ENCODE assay signal across 27 cellular contexts in genomic region chr20:24235224-24235735, GRCh38.
"Had no signal": no experiment of that assay in that cellular context is flagged by ENCODE, and none has a peak within 500 bp of the region (broad histone marks: within the 10 kb centered on the region; RNA-seq: fewer than 3 reads in every experiment).

No MANE protein-coding gene starts in this region.

- ATAC-seq: activated CD8-positive, alpha-beta memory T cell treated with anti-CD3 and anti-CD28 coated beads, Interleukin-2, amount 10 ng/mL, durations not matched to agents 7 days and 5 days; activated CD8-positive, alpha-beta T cell treated with anti-CD3 and anti-CD28 coated beads for 36 hours; foreskin keratinocyte; left lung; natural killer cell; sciatic nerve; stimulated activated memory B cell treated with anti-CD40 and anti-IgM and Interleukin-4, amounts not matched to agents 10 μg/mL and 1 μg/mL and 100 μg/mL, for 72 hours had no signal

- H3K4me1 ChIP-seq: foreskin keratinocyte, left lung, stomach, uterus had no signal

- H3K27me3 ChIP-seq: foreskin keratinocyte, left lung, neutrophil, ovary, uterus had no signal

- DNase-seq: activated CD4-positive, alpha-beta T cell treated with anti-CD3 and anti-CD28 coated beads, Interleukin-2, amount 10 ng/mL, durations not matched to agents 7 days and 5 days; activated CD4-positive, CD25-positive, alpha-beta regulatory T cell treated with anti-CD3 and anti-CD28 coated beads, Interleukin-2, amount 50 U/mL, for 72 hours; activated CD8-positive, alpha-beta memory T cell treated with anti-CD3 and anti-CD28 coated beads, Interleukin-2, amount 10 ng/mL, durations not matched to agents 7 days and 5 days; activated CD8-positive, alpha-beta T cell treated with anti-CD3 and anti-CD28 coated beads for 36 hours; activated effector memory CD4-positive, alpha-beta T cell treated with anti-CD3 and anti-CD28 coated beads, Interleukin-2, amount 50 U/mL, for 16 hours; activated T-cell treated with anti-CD3 and anti-CD28 coated beads for 4 hours; aorta; cortex of kidney; erythroblast; foreskin keratinocyte; immature natural killer cell; left lung; natural killer cell; ovary; small intestine; stimulated activated CD4-positive, alpha-beta T cell treated with anti-CD3 and anti-CD28 coated beads, Interleukin-2, amount 100 ng/mL, for 24 hours; stomach; trophoblast cell; WERI-Rb-1 had no signal

- H3K4me3 ChIP-seq: left lung, lung, ovary, stomach, uterus had no signal

- FAIRE-seq: bronchial epithelial cell, small intestine had no signal

- H3K4me3 Mint-ChIP-seq: activated CD4-positive, alpha-beta T cell treated with anti-CD3 and anti-CD28 coated beads, Interleukin-2, amount 10 ng/mL, durations not matched to agents 7 days and 5 days; activated CD8-positive, alpha-beta memory T cell treated with anti-CD3 and anti-CD28 coated beads, Interleukin-2, amount 10 ng/mL, durations not matched to agents 7 days and 5 days; activated CD8-positive, alpha-beta T cell treated with anti-CD3 and anti-CD28 coated beads for 36 hours; activated naive CD4-positive, alpha-beta T cell treated with anti-CD3 and anti-CD28 coated beads, Interleukin-2, amount 50 U/mL, for 24 hours; immature natural killer cell; mesothelial cell of epicardium; natural killer cell; stimulated activated memory B cell treated with anti-CD40 and anti-IgM and Interleukin-4, amounts not matched to agents 10 μg/mL and 1 μg/mL and 100 μg/mL, for 72 hours had no signal

- H3K27ac ChIP-seq: foreskin keratinocyte, left lung, neutrophil, ovary, stomach, WERI-Rb-1 had no signal

- H3K36me3 Mint-ChIP-seq: activated CD8-positive, alpha-beta memory T cell treated with anti-CD3 and anti-CD28 coated beads, Interleukin-2, amount 10 ng/mL, durations not matched to agents 7 days and 5 days; activated naive CD4-positive, alpha-beta T cell treated with anti-CD3 and anti-CD28 coated beads, Interleukin-2, amount 50 U/mL, for 24 hours; immature natural killer cell; mesothelial cell of epicardium; natural killer cell; stimulated activated memory B cell treated with anti-CD40 and anti-IgM and Interleukin-4, amounts not matched to agents 10 μg/mL and 1 μg/mL and 100 μg/mL, for 72 hours had no signal

- H3K9me3 ChIP-seq: left lung, neutrophil, ovary, stomach, uterus had no signal

- H3K36me3 ChIP-seq: left lung, neutrophil, ovary, stomach, uterus, WERI-Rb-1 had no signal

- H3K27ac Mint-ChIP-seq: activated CD4-positive, alpha-beta T cell treated with anti-CD3 and anti-CD28 coated beads, Interleukin-2, amount 10 ng/mL, durations not matched to agents 7 days and 5 days; activated CD8-positive, alpha-beta memory T cell treated with anti-CD3 and anti-CD28 coated beads, Interleukin-2, amount 10 ng/mL, durations not matched to agents 7 days and 5 days; activated CD8-positive, alpha-beta T cell treated with anti-CD3 and anti-CD28 coated beads for 36 hours; activated naive CD4-positive, alpha-beta T cell treated with anti-CD3 and anti-CD28 coated beads, Interleukin-2, amount 50 U/mL, for 24 hours; immature natural killer cell; mesothelial cell of epicardium; natural killer cell; stimulated activated memory B cell treated with anti-CD40 and anti-IgM and Interleukin-4, amounts not matched to agents 10 μg/mL and 1 μg/mL and 100 μg/mL, for 72 hours had no signal

- H3K4me1 Mint-ChIP-seq: activated CD4-positive, alpha-beta T cell treated with anti-CD3 and anti-CD28 coated beads, Interleukin-2, amount 10 ng/mL, durations not matched to agents 7 days and 5 days; activated CD8-positive, alpha-beta memory T cell treated with anti-CD3 and anti-CD28 coated beads, Interleukin-2, amount 10 ng/mL, durations not matched to agents 7 days and 5 days; activated naive CD4-positive, alpha-beta T cell treated with anti-CD3 and anti-CD28 coated beads, Interleukin-2, amount 50 U/mL, for 24 hours; immature natural killer cell; natural killer cell; stimulated activated memory B cell treated with anti-CD40 and anti-IgM and Interleukin-4, amounts not matched to agents 10 μg/mL and 1 μg/mL and 100 μg/mL, for 72 hours had no signal

- H3K27me3 Mint-ChIP-seq: activated CD8-positive, alpha-beta T cell treated with anti-CD3 and anti-CD28 coated beads for 36 hours; stimulated activated memory B cell treated with anti-CD40 and anti-IgM and Interleukin-4, amounts not matched to agents 10 μg/mL and 1 μg/mL and 100 μg/mL, for 72 hours had no signal

- H3K9me3 Mint-ChIP-seq: activated CD4-positive, alpha-beta T cell treated with anti-CD3 and anti-CD28 coated beads, Interleukin-2, amount 10 ng/mL, durations not matched to agents 7 days and 5 days; activated CD8-positive, alpha-beta T cell treated with anti-CD3 and anti-CD28 coated beads for 36 hours; activated naive CD4-positive, alpha-beta T cell treated with anti-CD3 and anti-CD28 coated beads, Interleukin-2, amount 50 U/mL, for 24 hours; immature natural killer cell; mesothelial cell of epicardium; natural killer cell; stimulated activated memory B cell treated with anti-CD40 and anti-IgM and Interleukin-4, amounts not matched to agents 10 μg/mL and 1 μg/mL and 100 μg/mL, for 72 hours had no signal
